Comparison of ENCODE assay signal across 23 cellular contexts in the genomic region with DNA sequence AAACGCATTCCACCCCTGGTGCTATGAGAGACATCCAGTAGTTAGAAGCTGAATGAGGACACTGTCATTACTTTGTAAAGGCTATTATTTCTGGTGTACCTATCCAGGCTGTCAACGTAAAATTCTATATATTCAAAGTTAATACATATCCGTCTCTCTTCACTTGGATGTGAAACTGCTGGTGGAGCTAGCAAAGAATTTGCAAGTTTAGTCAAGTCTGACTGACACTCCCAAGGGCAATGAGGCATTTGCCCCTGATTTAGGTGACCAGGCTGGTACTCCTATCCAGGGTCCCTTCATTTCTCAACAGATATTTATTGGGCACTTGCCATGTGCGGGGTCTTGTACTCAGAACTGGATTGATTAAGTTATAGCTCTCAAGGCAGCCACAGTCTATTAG.
"Had no signal": no experiment of that assay in that cellular context is flagged by ENCODE, and none has a peak within 500 bp of the region (broad histone marks: within the 10 kb centered on the region; RNA-seq: fewer than 3 reads in every experiment).

No MANE protein-coding gene starts in this region.

- H3K9me3 Mint-ChIP-seq: dendritic cell treated with granulocyte-macrophage colony-stimulating factor and Interleukin-4, amounts not matched to agents 40 ng/mL and 50 ng/mL, for 4 days; endodermal cell had no signal

- DNase-seq: colonic mucosa; cortex of kidney; dermis blood vessel endothelial cell; effector CD4-positive, alpha-beta T cell; effector CD8-positive, alpha-beta T cell; effector memory CD4-positive, alpha-beta T cell; effector memory CD8-positive, alpha-beta T cell; endodermal cell; erythroblast; esophagus squamous epithelium; foreskin fibroblast; foreskin melanocyte; gastrocnemius medialis; glutamatergic neuron; head of caudate nucleus; heart left ventricle; heart right ventricle had no signal

- H3K27ac ChIP-seq: colonic mucosa, coronary artery, epithelial cell of prostate, esophagus muscularis mucosa, esophagus squamous epithelium, foreskin keratinocyte, gastrocnemius medialis, gastroesophageal sphincter, heart left ventricle, heart right ventricle had no signal

- H3K36me3 ChIP-seq: colonic mucosa, esophagus muscularis mucosa, esophagus squamous epithelium, gastrocnemius medialis, gastroesophageal sphincter, heart left ventricle, heart right ventricle had no signal

- H3K27me3 ChIP-seq: colonic mucosa, esophagus muscularis mucosa, esophagus squamous epithelium, gastrocnemius medialis, gastroesophageal sphincter had no signal

- H3K27me3 Mint-ChIP-seq: effector memory CD8-positive, alpha-beta T cell had no signal

- H3K9me3 ChIP-seq: colonic mucosa, esophagus squamous epithelium, gastrocnemius medialis, gastroesophageal sphincter, heart left ventricle had no signal

- H3K4me3 Mint-ChIP-seq: dendritic cell treated with granulocyte-macrophage colony-stimulating factor and Interleukin-4, amounts not matched to agents 40 ng/mL and 50 ng/mL, for 4 days; effector memory CD8-positive, alpha-beta T cell; endodermal cell had no signal

- H3K27ac Mint-ChIP-seq: dendritic cell treated with granulocyte-macrophage colony-stimulating factor and Interleukin-4, amounts not matched to agents 40 ng/mL and 50 ng/mL, for 4 days; effector memory CD8-positive, alpha-beta T cell; endodermal cell had no signal

- H3K4me1 ChIP-seq: colonic mucosa, esophagus muscularis mucosa, esophagus squamous epithelium, foreskin keratinocyte, gastrocnemius medialis, gastroesophageal sphincter, heart left ventricle, heart right ventricle had no signal

- H3K4me3 ChIP-seq: colonic mucosa, coronary artery, esophagus muscularis mucosa, esophagus squamous epithelium, gastrocnemius medialis, gastroesophageal sphincter, heart left ventricle, heart right ventricle had no signal
